ENCODE assay signal across 34 cellular contexts in genomic region chr19:32613008-32613407, GRCh38.
"Had no signal": no experiment of that assay in that cellular context is flagged by ENCODE, and none has a peak within 500 bp of the region (broad histone marks: within the 10 kb centered on the region; RNA-seq: fewer than 3 reads in every experiment).

No MANE protein-coding gene starts in this region.

- DNase-seq: Karpas-422, Kasumi-1, MG63, MM.1S, MV-4-11, NCI-H1048, NCI-H1092, NCI-H1092 treated with DMSO at 0.1 percent for 48 hours, NCI-H1105, NCI-H1105 treated with DMSO at 0.1 percent for 48 hours, NCI-H1417, NCI-H1417 treated with DMSO at 0.1 percent for 48 hours, NCI-H1436, NCI-H1436 treated with DMSO at 0.1 percent for 48 hours, NCI-H146, NCI-H1694, NCI-H1694 treated with DMSO at 0.1 percent for 48 hours, NCI-H187, NCI-H187 treated with DMSO at 0.1 percent for 48 hours, NCI-H1930, NCI-H2029, NCI-H2029 treated with DMSO at 0.1 percent for 48 hours, NCI-H2081, NCI-H2081 treated with DMSO at 0.1 percent for 48 hours, NCI-H2107, NCI-H2171, NCI-H2171 treated with DMSO at 0.1 percent for 48 hours, NCI-H2227 treated with DMSO at 0.1 percent for 48 hours, NCI-H226, NCI-H345, NCI-H446, NCI-H446 treated with DMSO at 0.1 percent for 48 hours, NCI-H510A, NCI-H510A treated with DMSO at 0.1 percent for 48 hours had no signal

- H3K4me3 ChIP-seq: MG63 had no signal

- H3K9me3 ChIP-seq: MG63 had no signal
